In genomic region chr19:18357442-18358264, GRCh38 we compare ENCODE assay signal across 24 cellular contexts. TPM values are rescaled to one million over a fixed set of nuclear protein-coding genes. Genes with fewer than 3 reads are reported as not detected.
DNase-seq lines count a peak whose midpoint lies in the region; ATAC-seq, FAIRE-seq and TF ChIP-seq lines count a peak whose summit lies in the region.
"Had no signal": no experiment of that assay in that cellular context is flagged by ENCODE, and none has a peak within 500 bp of the region (broad histone marks: within the 10 kb centered on the region; RNA-seq: fewer than 3 reads in every experiment).

No MANE protein-coding gene starts in this region.

- POLR2A ChIA-PET in WTC11 (lab: Charles Lee), result no interaction called here

- no peak overlapping the region for H3K27ac Mint-ChIP-seq in WTC11
- no peak overlapping the region for H3K27ac Mint-ChIP-seq in activated naive CD4-positive, alpha-beta T cell treated with anti-CD3 and anti-CD28 coated beads for 36 hours
- H3K27ac Mint-ChIP-seq: activated CD8-positive, alpha-beta memory T cell treated with anti-CD3 and anti-CD28 coated beads, Interleukin-2, amount 10 ng/mL, durations not matched to agents 7 days and 5 days; activated naive CD8-positive, alpha-beta T cell treated with anti-CD3 and anti-CD28 coated beads, Interleukin-2, amount 10 ng/mL, durations not matched to agents 7 days and 5 days; CD4-positive, alpha-beta T cell; immature natural killer cell had no signal

- H3K27ac ChIP-seq in right lobe of liver, result peak overlapping the region in 2 of 3 donors; percentile 14 to 47
- H3K27ac ChIP-seq: coronary artery, heart right ventricle, ovary, transverse colon had no signal

- TF ChIP-seq CTCF in WTC11 (IDR thresholded peaks at IDR 0.05) (no peak), right lobe of liver (IDR thresholded peaks at IDR 0.05) (no peak)

- TF ChIP-seq POLR2A in right lobe of liver (IDR thresholded peaks at IDR 0.05) (no peak), H54 (IDR thresholded peaks at IDR 0.05; ENCODE audit: low read depth, low read length) (no peak)

- FAIRE-seq in HTR-8/SVneo (lab: Jason Lieb, UNC), result peak; percentile 26
- FAIRE-seq in H54 (lab: Jason Lieb, UNC), result no peak
- FAIRE-seq: GM12892 had no signal

- peaks cover 56% of the 10 kb centered on the region for H3K36me3 Mint-ChIP-seq in WTC11
- peaks cover 32% of the 10 kb centered on the region for H3K36me3 Mint-ChIP-seq in activated naive CD4-positive, alpha-beta T cell treated with anti-CD3 and anti-CD28 coated beads for 36 hours (ENCODE audit: low read depth)

- no peak overlapping the region for H3K4me3 ChIP-seq in right lobe of liver
- H3K4me3 ChIP-seq: coronary artery, heart right ventricle, ovary, transverse colon had no signal

- DNase-seq in HTR-8/SVneo (ENCODE audit: insufficient read length, low spot score) (no peak), WTC11 (ENCODE audit: low spot score) (no peak), right lobe of liver (peak; percentile 43 to 65 (median 62)), LoVo (ENCODE audit: low spot score) (no peak), H54 (ENCODE audit: insufficient read length, low spot score) (no peak)
- no peak for DNase-seq in activated naive CD4-positive, alpha-beta T cell treated with anti-CD3 and anti-CD28 coated beads for 36 hours
- DNase-seq: activated CD4-positive, alpha-beta T cell treated with anti-CD3 and anti-CD28 coated beads for 1 hour; activated CD8-positive, alpha-beta memory T cell treated with anti-CD3 and anti-CD28 coated beads, Interleukin-2, amount 10 ng/mL, durations not matched to agents 7 days and 5 days; activated naive CD8-positive, alpha-beta T cell treated with anti-CD3 and anti-CD28 coated beads, Interleukin-2, amount 10 ng/mL, durations not matched to agents 7 days and 5 days; CD4-positive, alpha-beta T cell; DMS79; heart right ventricle; immature natural killer cell; naive B cell; NCI-H1694; NCI-H345; NK-92 treated with Interleukin-12 subunit alpha and Interleukin-12 subunit beta, amount 100 ng/mL, for 24 hours; ovary; RPMI8226; stimulated activated naive CD8-positive, alpha-beta T cell treated with anti-CD3 and anti-CD28 coated beads, Interleukin-15, Interleukin-2, amounts not matched to agents 100 U/mL and 50 U/mL, for 24 hours; transverse colon had no signal

- peaks cover 0 to 62% (median 19%) of the 10 kb centered on the region in 4 donors for H3K36me3 ChIP-seq in right lobe of liver
- H3K36me3 ChIP-seq: ovary had no signal

- H3K27me3 ChIP-seq in right lobe of liver, result no peaks in the 10 kb centered on the region
- H3K27me3 ChIP-seq: heart right ventricle, ovary, transverse colon had no signal

- WGBS in right lobe of liver (ENCODE audit: insufficient coverage, low coverage, low lambda C conversion rate, missing lambda C conversion rate), result 60% methylated on average over 2 of the region's 17 CpGs

- intact Hi-C loops in right lobe of liver (cut with DNase I), result no loop called here
- intact Hi-C loops in activated naive CD4-positive, alpha-beta T cell treated with anti-CD3 and anti-CD28 coated beads for 36 hours (cut with micrococcal nuclease), result no loop called here

- no peaks in the 10 kb centered on the region for H3K9me3 Mint-ChIP-seq in WTC11
- no peaks in the 10 kb centered on the region for H3K9me3 Mint-ChIP-seq in activated naive CD4-positive, alpha-beta T cell treated with anti-CD3 and anti-CD28 coated beads for 36 hours
- H3K9me3 Mint-ChIP-seq: activated naive CD8-positive, alpha-beta T cell treated with anti-CD3 and anti-CD28 coated beads, Interleukin-2, amount 10 ng/mL, durations not matched to agents 7 days and 5 days; CD4-positive, alpha-beta T cell; immature natural killer cell; naive B cell had no signal

- CTCF ChIA-PET in WTC11 (lab: Charles Lee), result interaction anchor here (1.0 to 1.2 kb wide), 3 partner anchors 29 to 78 kb away, joined by 4 to 6 read pairs (median 5); no protein-coding TSS in a partner anchor
- CTCF ChIA-PET in activated naive CD4-positive, alpha-beta T cell treated with anti-CD3 and anti-CD28 coated beads for 36 hours (lab: Charles Lee), result interaction anchor here (1.1 kb wide), 1 partner anchor 30 kb away, joined by 3 read pairs; no protein-coding TSS in a partner anchor

- H3K27me3 Mint-ChIP-seq in WTC11 (ENCODE audit: low read depth), result no peaks in the 10 kb centered on the region
- no peaks in the 10 kb centered on the region for H3K27me3 Mint-ChIP-seq in activated naive CD4-positive, alpha-beta T cell treated with anti-CD3 and anti-CD28 coated beads for 36 hours (ENCODE audit: low read depth)
- H3K27me3 Mint-ChIP-seq: activated CD8-positive, alpha-beta memory T cell treated with anti-CD3 and anti-CD28 coated beads, Interleukin-2, amount 10 ng/mL, durations not matched to agents 7 days and 5 days; activated naive CD8-positive, alpha-beta T cell treated with anti-CD3 and anti-CD28 coated beads, Interleukin-2, amount 10 ng/mL, durations not matched to agents 7 days and 5 days; brain; CD4-positive, alpha-beta T cell; naive B cell had no signal

- ATAC-seq in WTC11 (no peak), right lobe of liver (peak; percentile 81 to 88 (median 86))
- ATAC-seq: activated CD8-positive, alpha-beta memory T cell treated with anti-CD3 and anti-CD28 coated beads, Interleukin-2, amount 10 ng/mL, durations not matched to agents 7 days and 5 days; stimulated activated naive CD8-positive, alpha-beta T cell treated with anti-CD3 and anti-CD28 coated beads, Interleukin-15, Interleukin-2, amounts not matched to agents 100 U/mL and 50 U/mL, for 24 hours had no signal

- no peaks in the 10 kb centered on the region for H3K9me3 ChIP-seq in right lobe of liver
- H3K9me3 ChIP-seq: ovary, transverse colon had no signal

- peaks cover 0 to 18% (median 5%) of the 10 kb centered on the region in 4 donors for H3K4me1 ChIP-seq in right lobe of liver
- H3K4me1 ChIP-seq: heart right ventricle, transverse colon had no signal

- no peaks in the 10 kb centered on the region for H3K4me1 Mint-ChIP-seq in WTC11
- H3K4me1 Mint-ChIP-seq in activated naive CD4-positive, alpha-beta T cell treated with anti-CD3 and anti-CD28 coated beads for 36 hours (ENCODE audit: low read depth), result no peaks in the 10 kb centered on the region
- H3K4me1 Mint-ChIP-seq: activated CD8-positive, alpha-beta memory T cell treated with anti-CD3 and anti-CD28 coated beads, Interleukin-2, amount 10 ng/mL, durations not matched to agents 7 days and 5 days; activated naive CD8-positive, alpha-beta T cell treated with anti-CD3 and anti-CD28 coated beads, Interleukin-2, amount 10 ng/mL, durations not matched to agents 7 days and 5 days; brain; immature natural killer cell; naive B cell had no signal

- H3K4me3 Mint-ChIP-seq in WTC11, result no peak overlapping the region
- no peak overlapping the region for H3K4me3 Mint-ChIP-seq in activated naive CD4-positive, alpha-beta T cell treated with anti-CD3 and anti-CD28 coated beads for 36 hours
- H3K4me3 Mint-ChIP-seq: activated CD8-positive, alpha-beta memory T cell treated with anti-CD3 and anti-CD28 coated beads, Interleukin-2, amount 10 ng/mL, durations not matched to agents 7 days and 5 days; activated naive CD8-positive, alpha-beta T cell treated with anti-CD3 and anti-CD28 coated beads, Interleukin-2, amount 10 ng/mL, durations not matched to agents 7 days and 5 days; brain; CD4-positive, alpha-beta T cell; immature natural killer cell had no signal

TF ChIP-seq in WTC11, 78 proteins besides CTCF, POLR2A, EP300 and RAD21:
- TF ChIP-seq GABPB1 (CRISPR knock-in tag; IDR thresholded peaks at IDR 0.05) (peak; percentile 30; the same call in 1 of the 2 replicates), RELA (CRISPR knock-in tag; IDR thresholded peaks at IDR 0.05; ENCODE audit: borderline replicate concordance) (0 out of 2 replicates have a peak, but pooled peaks have one; percentile 19), ETV6 (CRISPR knock-in tag; IDR thresholded peaks at IDR 0.05) (no peak)

RNA-seq across cellular contexts. Expression of gene PGPEP1, which starts 17.3 kb away (rescaled TPM):
- total RNA-seq in WTC11 (2021), result 39.2 to 68.1 TPM (median 40.8 TPM) in 3 replicates
- total RNA-seq in right lobe of liver, result 10 to 100 TPM; 33.0 to 55.5 (median 40.7) TPM
- 10 to 100 TPM; 14.4 to 15.6 TPM for total RNA-seq in activated naive CD4-positive, alpha-beta T cell treated with anti-CD3 and anti-CD28 coated beads for 36 hours

RNA-seq across cellular contexts. Expression of gene GDF15, which starts 28.3 kb away (rescaled TPM):
- total RNA-seq in WTC11 (2021), result 18.3 to 27.3 TPM (median 19.1 TPM) in 3 replicates
- total RNA-seq in right lobe of liver, result 100 to 1,000 TPM in 2 of 6 experiments, 10 to 100 TPM in 2, 1 to 10 TPM in 1, under 1 TPM in 1; 0.88 to 160 (median 57.5) TPM
- total RNA-seq in activated naive CD4-positive, alpha-beta T cell treated with anti-CD3 and anti-CD28 coated beads for 36 hours, result under 1 TPM in 1 of 2 experiments, not detected in 1; 0.20 TPM
- total RNA-seq: activated CD8-positive, alpha-beta memory T cell treated with anti-CD3 and anti-CD28 coated beads, Interleukin-2, amount 10 ng/mL, durations not matched to agents 7 days and 5 days; CD4-positive, alpha-beta T cell had no signal

RNA-seq across cellular contexts. Expression of gene LSM4, which starts 34.8 kb away (rescaled TPM):
- total RNA-seq in WTC11 (2021) (373 to 434 TPM (median 409 TPM) in 3 replicates), right lobe of liver (100 to 1,000 TPM in 2 of 6 experiments, 10 to 100 TPM in 4; 37.6 to 139 (median 47.3) TPM)
- total RNA-seq in activated naive CD4-positive, alpha-beta T cell treated with anti-CD3 and anti-CD28 coated beads for 36 hours, result 100 to 1,000 TPM; 439 to 451 TPM

RNA-seq across cellular contexts. Expression of gene LRRC25, which starts 39.8 kb away (rescaled TPM):
- total RNA-seq in WTC11 (2021), result 0.07 to 0.31 TPM (median 0.18 TPM) in 3 replicates
- total RNA-seq in right lobe of liver, result 10 to 100 TPM in 1 of 6 experiments, 1 to 10 TPM in 5; 1.9 to 12.6 (median 3.2) TPM
- total RNA-seq in activated naive CD4-positive, alpha-beta T cell treated with anti-CD3 and anti-CD28 coated beads for 36 hours, result not detected

Comparison
In these comparisons a context has a peak if more than half of its experiments do, and no peak if none do; other contexts are left out.
1. DNase-seq: peak in right lobe of liver (3 of 3); none in HTR-8/SVneo (single experiment), WTC11 (single experiment), LoVo (single experiment), activated naive CD4-positive, alpha-beta T cell treated with anti-CD3 and anti-CD28 coated beads for 36 hours (single experiment) and H54 (single experiment).